ENCODE assay signal across 7 cellular contexts in genomic region chr15:70486451-70487379, GRCh38.
DNase-seq lines count a peak whose midpoint lies in the region; ATAC-seq and TF ChIP-seq lines count a peak whose summit lies in the region.

No MANE protein-coding gene starts in this region.

- DNase-seq in SIG-M5 treated with dmso at 0.1 percent for 504 hours (lab: John Stamatoyannopoulos, UW; ENCODE audit: unreplicated experiment), result peak; percentile 98
- peak; percentile 98 for DNase-seq in astrocyte of the spinal cord (ENCODE audit: low read depth, low spot score)
- DNase-seq in psoas muscle, result peak; percentile 62 to 70
- DNase-seq in retina, result no peak
- DNase-seq in BE2C, result no peak

- intact Hi-C loops in psoas muscle (cut with DNase I), result loop anchor here (5.0 to 10.0 kb wide), 4 partner anchors 759 to 1009 kb away; no protein-coding TSS in a partner anchor

- TF ChIP-seq CTCF in astrocyte of the spinal cord (IDR thresholded peaks at IDR 0.05; ENCODE audit: low read depth, low read length), result no peak
- TF ChIP-seq CTCF in psoas muscle (IDR thresholded peaks at IDR 0.05), result no peak
- no peak for TF ChIP-seq CTCF in BE2C (IDR thresholded peaks at IDR 0.05; ENCODE audit: low read depth, low read length)

- in situ Hi-C loops in astrocyte of the spinal cord (cut with HindIII; ENCODE audit: low sequenced_read_pairs), result no loop called here

- peak; percentile 80 for ATAC-seq in GM18909 (IDR thresholded peaks at IDR 0.05; ENCODE audit: poor library complexity, unreplicated experiment)
- ATAC-seq in HG02981 (IDR thresholded peaks at IDR 0.05; ENCODE audit: unreplicated experiment), result peak; percentile 70
- ATAC-seq in psoas muscle, result peak in 3 of 4 donors; percentile 48 to 62 (median 56)

- H3K4me3 ChIP-seq in astrocyte of the spinal cord (ENCODE audit: low read depth, low read length) (no peak overlapping the region), psoas muscle (no peak overlapping the region), BE2C (ENCODE audit: low read depth, low read length) (no peak overlapping the region)

- H3K4me1 ChIP-seq in psoas muscle (no peaks in the 10 kb centered on the region), BE2C (no peaks in the 10 kb centered on the region; the same call in none of the 2 replicates)

- H3K9me3 ChIP-seq in psoas muscle (no peaks in the 10 kb centered on the region), BE2C (no peaks in the 10 kb centered on the region)

- 83 to 86% (median 83%) methylated on average over 16 of the region's 16 CpGs for WGBS in psoas muscle, 3 donors

- peaks cover 0 to 7% (median 0%) of the 10 kb centered on the region in 3 donors for H3K27me3 ChIP-seq in psoas muscle (ENCODE audit: insufficient read depth in 3 of 3, low read length in 2 of 3)
- H3K27me3 ChIP-seq in BE2C, result no peaks in the 10 kb centered on the region

- H3K27ac ChIP-seq in psoas muscle, result no peak overlapping the region

- H3K36me3 ChIP-seq in psoas muscle (ENCODE audit: insufficient read depth in 1 of 2, low read depth in 1 of 2) (no peaks in the 10 kb centered on the region), BE2C (no peaks in the 10 kb centered on the region)

Comparison
In these comparisons a context has a peak if more than half of its experiments do, and no peak if none do; other contexts are left out.
1. DNase-seq: peak in SIG-M5 treated with dmso at 0.1 percent for 504 hours (single experiment), astrocyte of the spinal cord (single experiment) and psoas muscle (2 of 2); none in retina (single experiment) and BE2C (single experiment).
2. Peak in every context shown above with its lines, with median percentiles within 50 percentile points of each other: ATAC-seq.